9 cellular contexts compared by ENCODE assay signal in genomic region chr13:99176309-99177276, GRCh38. TPM values are rescaled to one million over a fixed set of nuclear protein-coding genes. Genes with fewer than 3 reads are reported as not detected.
DNase-seq lines count a peak whose midpoint lies in the region; ATAC-seq and TF ChIP-seq lines count a peak whose summit lies in the region.
"Had no signal": no experiment of that assay in that cellular context is flagged by ENCODE, and none has a peak within 500 bp of the region (broad histone marks: within the 10 kb centered on the region; RNA-seq: fewer than 3 reads in every experiment).

No MANE protein-coding gene starts in this region.

- WGBS in trophoblast cell (ENCODE audit: extremely low coverage, insufficient coverage, insufficient read length), result no CpG with 5 or more reads among the region's 24 CpGs

- H3K9ac ChIP-seq in Karpas-422 (ENCODE audit: low read length) (peak overlapping the region; percentile 28; the same call in 1 of the 2 replicates), trophoblast cell (ENCODE audit: low read length) (no peak overlapping the region)

- no peak overlapping the region for H4K8ac ChIP-seq in trophoblast cell (ENCODE audit: low read depth, low read length)

- no peak overlapping the region for H3K23ac ChIP-seq in trophoblast cell (ENCODE audit: low read length)

- peak overlapping the region; percentile 44 for H3K4me3 Mint-ChIP-seq in type B pancreatic cell

- H2BK12ac ChIP-seq in trophoblast cell (ENCODE audit: low read length), result no peak overlapping the region

- no peak overlapping the region for H3K18ac ChIP-seq in trophoblast cell (ENCODE audit: low read length)

- H3K36me3 ChIP-seq in Karpas-422 (ENCODE audit: insufficient read depth, low read length) (no peaks in the 10 kb centered on the region), RWPE2 (ENCODE audit: low read depth) (no peaks in the 10 kb centered on the region), trophoblast cell (ENCODE audit: control insufficient read depth in 1 of 2, insufficient read depth in 2 of 2, low read length in 2 of 2) (no peaks in the 10 kb centered on the region)

- H4K12ac ChIP-seq in trophoblast cell (ENCODE audit: low read depth, low read length), result no peak overlapping the region

- ATAC-seq in GM21619 (IDR thresholded peaks at IDR 0.05; ENCODE audit: unreplicated experiment) (peak; percentile 75), RWPE2 (ENCODE audit: low read depth) (peak; percentile 90)

- DNase-seq in DMS53 treated with DMSO at 0.1 percent for 48 hours (lab: John Stamatoyannopoulos, UW; ENCODE audit: unreplicated experiment) (peak; percentile 22), Karpas-422 (peak; percentile 95), RWPE2 (ENCODE audit: low spot score) (no peak), germinal center (ENCODE audit: low spot score) (peak; percentile 83), trophoblast cell (peak; percentile 68 to 91), type B pancreatic cell (ENCODE audit: extremely low spot score, unreplicated experiment) (peak; percentile 79)
- DNase-seq in activated effector memory CD4-positive, alpha-beta T cell treated with anti-CD3 and anti-CD28 coated beads, Interleukin-2, amount 50 U/mL, for 16 hours, result peak; percentile 90

- peaks cover 1% of the 10 kb centered on the region for H3K79me1 ChIP-seq in trophoblast cell (ENCODE audit: low read length)

- no peak overlapping the region for H3K27ac ChIP-seq in Karpas-422 (ENCODE audit: low read length)
- H3K27ac ChIP-seq in RWPE2 (ENCODE audit: poor library complexity, severe bottlenecking), result no peak overlapping the region
- no peak overlapping the region for H3K27ac ChIP-seq in trophoblast cell (ENCODE audit: low read depth, low read length)
- H3K27ac ChIP-seq: epithelial cell of prostate had no signal

- H2AK5ac ChIP-seq in trophoblast cell (ENCODE audit: low read length), result no peak overlapping the region

- no peak overlapping the region for H3K27ac Mint-ChIP-seq in type B pancreatic cell

- H3K4me1 ChIP-seq in Karpas-422 (ENCODE audit: low read length), result peaks cover 32% of the 10 kb centered on the region
- H3K4me1 ChIP-seq in RWPE2 (ENCODE audit: insufficient read depth, poor library complexity, severe bottlenecking), result peaks cover 4% of the 10 kb centered on the region
- H3K4me1 ChIP-seq in trophoblast cell (ENCODE audit: control insufficient read depth in 1 of 2, insufficient read depth in 2 of 2, low read length in 2 of 2), result peaks cover 2 to 10% of the 10 kb centered on the region in 2 experiments

- TF ChIP-seq CTCF in RWPE2 (IDR thresholded peaks at IDR 0.05; ENCODE audit: poor library complexity, severe bottlenecking) (peak; percentile 95), type B pancreatic cell (conservative IDR thresholded peaks at IDR 0.05) (peak; percentile 88)

- H3K4me3 ChIP-seq in Karpas-422 (ENCODE audit: low read length) (peak overlapping the region; percentile 35; the same call in 1 of the 2 replicates), RWPE2 (ENCODE audit: severe bottlenecking) (no peak overlapping the region), trophoblast cell (ENCODE audit: low read depth, low read length) (no peak overlapping the region)

- peak overlapping the region; percentile 55 for H3K4me2 ChIP-seq in Karpas-422 (ENCODE audit: low read depth, low read length, poor library complexity, severe bottlenecking)
- peak overlapping the region; percentile 22 for H3K4me2 ChIP-seq in trophoblast cell (ENCODE audit: low read length)

- no peak overlapping the region for H4K91ac ChIP-seq in trophoblast cell (ENCODE audit: low read depth, low read length)

- peaks cover 4% of the 10 kb centered on the region for H3K36me3 Mint-ChIP-seq in type B pancreatic cell

- no peak overlapping the region for H3K4ac ChIP-seq in trophoblast cell (ENCODE audit: low read depth, low read length)

- H3K4me1 Mint-ChIP-seq in type B pancreatic cell (ENCODE audit: unreplicated experiment), result peaks cover 10% of the 10 kb centered on the region

- H3K9me3 Mint-ChIP-seq in type B pancreatic cell, result peaks cover 6% of the 10 kb centered on the region

- no peaks in the 10 kb centered on the region for H3K9me2 ChIP-seq in Karpas-422 (replicated peaks; ENCODE audit: insufficient read depth, low read length)

- no peak overlapping the region for H3K14ac ChIP-seq in trophoblast cell (ENCODE audit: low read length)

- H3K79me2 ChIP-seq in Karpas-422 (ENCODE audit: low read length) (no peaks in the 10 kb centered on the region), trophoblast cell (ENCODE audit: control insufficient read depth, insufficient read depth, low read length, poor library complexity) (no peaks in the 10 kb centered on the region)

- H3K27me3 ChIP-seq in Karpas-422 (ENCODE audit: low read length) (no peaks in the 10 kb centered on the region), RWPE2 (ENCODE audit: insufficient read depth, poor library complexity, severe bottlenecking) (no peaks in the 10 kb centered on the region), trophoblast cell (ENCODE audit: insufficient read depth, low read length) (no peaks in the 10 kb centered on the region)

- no peak overlapping the region for H2BK5ac ChIP-seq in trophoblast cell (ENCODE audit: low read depth, low read length, poor library complexity)

- no peaks in the 10 kb centered on the region for H3K27me3 Mint-ChIP-seq in type B pancreatic cell

- H3K9me3 ChIP-seq in Karpas-422 (ENCODE audit: low read length) (no peaks in the 10 kb centered on the region), RWPE2 (ENCODE audit: severe bottlenecking) (no peaks in the 10 kb centered on the region), trophoblast cell (ENCODE audit: insufficient read depth, low read depth, low read length) (no peaks in the 10 kb centered on the region)

- no peaks in the 10 kb centered on the region for H4K20me1 ChIP-seq in Karpas-422 (ENCODE audit: insufficient read depth, low read depth, low read length)

- peak overlapping the region; percentile 57 for H2BK120ac ChIP-seq in trophoblast cell (ENCODE audit: insufficient read depth, low read length, poor library complexity)

- no peak overlapping the region for H2AFZ ChIP-seq in Karpas-422 (ENCODE audit: low read length)
- no peak overlapping the region for H2AFZ ChIP-seq in trophoblast cell (ENCODE audit: insufficient read depth, low read length, poor library complexity)

RNA-seq across cellular contexts. Expression of gene UBAC2, which starts 24.1 kb away (rescaled TPM):
- 50.6 and 58.3 TPM in 2 replicates for total RNA-seq in Karpas-422 (2014; rRNA removed; shearing (Covaris generic); ENCODE audit: low replicate concordance)
- polyA plus RNA-seq in trophoblast cell (2013), result 63.6 and 64.8 TPM in 2 replicates
- 66.0 and 77.2 TPM in 2 replicates for total RNA-seq in type B pancreatic cell (ENCODE audit: low replicate concordance)
